In the genomic region with DNA sequence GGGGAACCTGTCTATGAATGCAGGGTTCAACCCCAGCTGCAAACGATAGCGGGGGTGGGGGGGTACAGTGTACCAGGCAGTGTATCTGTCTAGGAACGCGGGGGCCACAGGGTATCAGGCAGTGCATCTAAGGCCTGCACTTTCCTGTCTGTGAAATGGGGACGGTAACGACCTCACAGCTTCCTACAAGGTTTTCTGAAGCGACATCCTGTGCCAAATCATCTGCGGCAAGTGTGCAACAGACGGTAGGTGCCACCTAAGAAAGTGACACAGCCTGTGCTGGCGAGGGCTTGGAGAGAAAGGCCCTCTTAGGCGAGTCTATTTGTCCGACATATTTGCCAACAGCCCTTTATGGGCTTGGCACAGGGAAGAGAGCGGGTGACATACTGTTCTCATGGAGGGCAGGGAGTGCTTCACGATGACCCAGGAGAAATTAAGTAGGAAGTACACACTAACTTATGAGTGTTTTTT, we compare ENCODE assay signal across 10 cellular contexts. TPM values are rescaled to one million over a fixed set of nuclear protein-coding genes. Genes with fewer than 3 reads are reported as not detected.
DNase-seq lines count a peak whose midpoint lies in the region; ATAC-seq, FAIRE-seq and TF ChIP-seq lines count a peak whose summit lies in the region.
"Had no signal": no experiment of that assay in that cellular context is flagged by ENCODE, and none has a peak within 500 bp of the region (broad histone marks: within the 10 kb centered on the region; RNA-seq: fewer than 3 reads in every experiment).

No MANE protein-coding gene starts in this region.

- no peak for ATAC-seq in SK-N-SH treated with all-trans-retinoic acid at 6 μM for 48 hours
- ATAC-seq in memory B cell (ENCODE audit: low read depth), result no peak

- H3K36me3 ChIP-seq in SK-N-SH (replicated peaks in 1 of 2; ENCODE audit: control insufficient read depth in 1 of 2, insufficient read depth in 2 of 2, low read length in 1 of 2), result no peaks in the 10 kb centered on the region
- no peaks in the 10 kb centered on the region for H3K36me3 ChIP-seq in tibial nerve

- H3K27ac Mint-ChIP-seq in memory B cell, result peak overlapping the region; percentile 80

- no peak overlapping the region for H2AFZ ChIP-seq in SK-N-SH (ENCODE audit: low read depth)

- POLR2A ChIA-PET in SK-N-SH (lab: Yijun Ruan, JAX), result no interaction called here

- peaks cover 57% of the 10 kb centered on the region for H3K4me1 Mint-ChIP-seq in memory B cell

- CTCF ChIA-PET in SK-N-SH (lab: Yijun Ruan, JAX), result interaction anchor here (1.1 to 17.1 kb wide), 4 partner anchors 12 to 28 kb away, joined by 3 to 181 read pairs (median 88); a partner anchor contains a TSS

- H3K79me2 ChIP-seq in SK-N-SH (ENCODE audit: insufficient read depth), result peaks cover 97% of the 10 kb centered on the region

- H3K9ac ChIP-seq in SK-N-SH, result no peak overlapping the region

- H3K9me2 ChIP-seq in SK-N-SH, result no peaks in the 10 kb centered on the region

- no peaks in the 10 kb centered on the region for H3K36me3 Mint-ChIP-seq in memory B cell

- H3K27ac ChIP-seq in SK-N-SH (ENCODE audit: low read depth in 2 of 2, low read length in 1 of 2) (peak overlapping the region in 1 of 2 experiments; percentile 86; a peak in 2 of 4 replicates), tibial nerve (peak overlapping the region in 3 of 4 donors; percentile 96 to 100 (median 98))

- no peak for TF ChIP-seq RAD21 in SK-N-SH (IDR thresholded peaks at IDR 0.05; ENCODE audit: low read length)

- H3K9me3 Mint-ChIP-seq in memory B cell, result no peaks in the 10 kb centered on the region

- H3K9me3 ChIP-seq in SK-N-SH (no peaks in the 10 kb centered on the region), tibial nerve (no peaks in the 10 kb centered on the region)

- 91% methylated on average over 13 of the region's 14 CpGs for WGBS in SK-N-SH (ENCODE audit: low lambda C conversion rate)
- WGBS in tibial nerve, 2 donors, result 75 to 85% methylated on average over 13 to 14 of the region's 14 CpGs

- H3K4me2 ChIP-seq in SK-N-SH, result peak overlapping the region; percentile 85; the same call in 1 of the 2 replicates

- TF ChIP-seq CTCF in SK-N-SH (IDR thresholded peaks at IDR 0.05), result no peak
- TF ChIP-seq CTCF in tibial nerve (IDR thresholded peaks at IDR 0.05), result no peak

- no peak for DNase-seq in SK-N-SH
- peak; percentile 84 for DNase-seq in activated effector memory CD4-positive, alpha-beta T cell treated with anti-CD3 and anti-CD28 coated beads, Interleukin-2, amount 50 U/mL, for 16 hours
- no peak for DNase-seq in memory B cell (ENCODE audit: low spot score in 2 of 2)
- DNase-seq in tibial nerve (ENCODE audit: low spot score in 2 of 2), result no peak
- DNase-seq in RCC 7860 (ENCODE audit: low spot score), result no peak
- no peak for DNase-seq in pons (ENCODE audit: low spot score)
- DNase-seq in NCI-H1092 (lab: John Stamatoyannopoulos, UW), result no peak
- DNase-seq: MM.1S had no signal

- no peaks in the 10 kb centered on the region for H3K27me3 Mint-ChIP-seq in memory B cell

- peak overlapping the region; percentile 85 for H3K4me3 Mint-ChIP-seq in memory B cell

- H4K20me1 ChIP-seq in SK-N-SH (ENCODE audit: insufficient read depth), result peaks cover 80% of the 10 kb centered on the region

- H3K4me1 ChIP-seq in SK-N-SH (ENCODE audit: control insufficient read depth in 1 of 2, insufficient read depth in 2 of 2, low read depth in 1 of 2, low read length in 1 of 2) (peaks cover 26 to 42% of the 10 kb centered on the region in 2 experiments; a peak in 3 of 4 replicates), tibial nerve (peaks cover 0 to 87% (median 81%) of the 10 kb centered on the region in 4 donors)

- peaks cover 12% of the 10 kb centered on the region for H3F3A ChIP-seq in SK-N-SH (replicated peaks; ENCODE audit: insufficient read depth)

- no peak overlapping the region for H3K4me3 ChIP-seq in SK-N-SH (ENCODE audit: low read depth in 2 of 2, low read length in 1 of 2)
- no peak overlapping the region for H3K4me3 ChIP-seq in tibial nerve

- TF ChIP-seq POLR2A in tibial nerve (IDR thresholded peaks at IDR 0.05), result no peak

- no peak for FAIRE-seq in RCC 7860 (lab: Jason Lieb, UNC)
- FAIRE-seq: A204.1 had no signal

- TF ChIP-seq EP300 in SK-N-SH (IDR thresholded peaks at IDR 0.05; ENCODE audit: borderline replicate concordance in 1 of 2, low read depth in 1 of 2, low read length in 1 of 2) (no peak), tibial nerve (IDR thresholded peaks at IDR 0.05) (no peak)

- H3K27me3 ChIP-seq in SK-N-SH (ENCODE audit: insufficient read depth), result no peaks in the 10 kb centered on the region
- H3K27me3 ChIP-seq in tibial nerve, result no peaks in the 10 kb centered on the region

TF ChIP-seq in SK-N-SH, 30 proteins besides CTCF, POLR2A, EP300 and RAD21:
- TF ChIP-seq RCOR1 (IDR thresholded peaks at IDR 0.05; ENCODE audit: low read length) (no peak), SMC3 (IDR thresholded peaks at IDR 0.05; ENCODE audit: low read depth, low read length) (no peak), SIN3A (IDR thresholded peaks at IDR 0.05; ENCODE audit: borderline replicate concordance, low read depth, low read length) (no peak)
- TF ChIP-seq, protein P1, sequence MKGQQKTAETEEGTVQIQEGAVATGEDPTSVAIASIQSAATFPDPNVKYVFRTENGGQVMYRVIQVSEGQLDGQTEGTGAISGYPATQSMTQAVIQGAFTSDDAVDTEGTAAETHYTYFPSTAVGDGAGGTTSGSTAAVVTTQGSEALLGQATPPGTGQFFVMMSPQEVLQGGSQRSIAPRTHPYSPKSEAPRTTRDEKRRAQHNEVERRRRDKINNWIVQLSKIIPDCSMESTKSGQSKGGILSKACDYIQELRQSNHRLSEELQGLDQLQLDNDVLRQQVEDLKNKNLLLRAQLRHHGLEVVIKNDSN (IDR thresholded peaks at IDR 0.05; ENCODE audit: borderline replicate concordance, low read depth), result no peak
- TF ChIP-seq, protein P2, sequence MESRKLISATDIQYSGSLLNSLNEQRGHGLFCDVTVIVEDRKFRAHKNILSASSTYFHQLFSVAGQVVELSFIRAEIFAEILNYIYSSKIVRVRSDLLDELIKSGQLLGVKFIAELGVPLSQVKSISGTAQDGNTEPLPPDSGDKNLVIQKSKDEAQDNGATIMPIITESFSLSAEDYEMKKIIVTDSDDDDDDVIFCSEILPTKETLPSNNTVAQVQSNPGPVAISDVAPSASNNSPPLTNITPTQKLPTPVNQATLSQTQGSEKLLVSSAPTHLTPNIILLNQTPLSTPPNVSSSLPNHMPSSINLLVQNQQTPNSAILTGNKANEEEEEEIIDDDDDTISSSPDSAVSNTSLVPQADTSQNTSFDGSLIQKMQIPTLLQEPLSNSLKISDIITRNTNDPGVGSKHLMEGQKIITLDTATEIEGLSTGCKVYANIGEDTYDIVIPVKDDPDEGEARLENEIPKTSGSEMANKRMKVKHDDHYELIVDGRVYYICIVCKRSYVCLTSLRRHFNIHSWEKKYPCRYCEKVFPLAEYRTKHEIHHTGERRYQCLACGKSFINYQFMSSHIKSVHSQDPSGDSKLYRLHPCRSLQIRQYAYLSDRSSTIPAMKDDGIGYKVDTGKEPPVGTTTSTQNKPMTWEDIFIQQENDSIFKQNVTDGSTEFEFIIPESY (IDR thresholded peaks at IDR 0.05; ENCODE audit: borderline replicate concordance, low read depth), result no peak
TF ChIP-seq in SK-N-SH: peak in this region for 0.

TF ChIP-seq in SK-N-SH treated with all-trans-retinoic acid at 6 μM for 48 hours, 23 proteins besides CTCF, POLR2A, EP300 and RAD21:
- TF ChIP-seq, protein P3, sequence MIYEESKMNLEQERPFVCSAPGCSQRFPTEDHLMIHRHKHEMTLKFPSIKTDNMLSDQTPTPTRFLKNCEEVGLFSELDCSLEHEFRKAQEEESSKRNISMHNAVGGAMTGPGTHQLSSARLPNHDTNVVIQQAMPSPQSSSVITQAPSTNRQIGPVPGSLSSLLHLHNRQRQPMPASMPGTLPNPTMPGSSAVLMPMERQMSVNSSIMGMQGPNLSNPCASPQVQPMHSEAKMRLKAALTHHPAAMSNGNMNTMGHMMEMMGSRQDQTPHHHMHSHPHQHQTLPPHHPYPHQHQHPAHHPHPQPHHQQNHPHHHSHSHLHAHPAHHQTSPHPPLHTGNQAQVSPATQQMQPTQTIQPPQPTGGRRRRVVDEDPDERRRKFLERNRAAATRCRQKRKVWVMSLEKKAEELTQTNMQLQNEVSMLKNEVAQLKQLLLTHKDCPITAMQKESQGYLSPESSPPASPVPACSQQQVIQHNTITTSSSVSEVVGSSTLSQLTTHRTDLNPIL (CRISPR knock-in tag; IDR thresholded peaks at IDR 0.05; ENCODE audit: low read depth), result no peak
- TF ChIP-seq TCF4 (CRISPR knock-in tag; IDR thresholded peaks at IDR 0.05; ENCODE audit: borderline replicate concordance), result no peak

RNA-seq across cellular contexts. Expression of a gene that starts 3.8 kb away (rescaled TPM):
- polyA plus RNA-seq in SK-N-SH (2012; rRNA removed), result 14.7 and 15.6 TPM in 2 replicates
- polyA plus RNA-seq in SK-N-SH (2012; cell fraction: cytosol; rRNA removed), result 9.5 and 11.1 TPM in 2 replicates
- 59.9 and 69.2 TPM in 2 replicates for polyA plus RNA-seq in SK-N-SH (2012; cell fraction: nucleus; rRNA removed)
- 10 to 100 TPM; 64.5 to 89.7 (median 78.9) TPM for total RNA-seq in tibial nerve

RNA-seq across cellular contexts. Expression of a gene that starts 15.5 kb away (rescaled TPM):
- 18.1 and 18.7 TPM in 2 replicates for polyA plus RNA-seq in SK-N-SH (2012; rRNA removed)
- 18.8 and 19.9 TPM in 2 replicates for polyA plus RNA-seq in SK-N-SH (2012; cell fraction: cytosol; rRNA removed)
- 13.2 and 15.2 TPM in 2 replicates for polyA plus RNA-seq in SK-N-SH (2012; cell fraction: nucleus; rRNA removed)
- 10 to 100 TPM; 23.4 to 33.4 (median 29.7) TPM for total RNA-seq in tibial nerve

RNA-seq across cellular contexts. Expression of a gene that starts 30.0 kb away (rescaled TPM):
- not detected in 2 replicates for polyA plus RNA-seq in SK-N-SH (2012; rRNA removed)
- polyA plus RNA-seq in SK-N-SH (2012; cell fraction: cytosol; rRNA removed), result 0.01 TPM in 1 of 2 replicates, not detected in the other
- 0.19 and 0.23 TPM in 2 replicates for polyA plus RNA-seq in SK-N-SH (2012; cell fraction: nucleus; rRNA removed)
- total RNA-seq in tibial nerve, result 10 to 100 TPM in 1 of 4 donors, 1 to 10 TPM in 3; 3.9 to 13.5 (median 4.5) TPM
